In the genomic region with DNA sequence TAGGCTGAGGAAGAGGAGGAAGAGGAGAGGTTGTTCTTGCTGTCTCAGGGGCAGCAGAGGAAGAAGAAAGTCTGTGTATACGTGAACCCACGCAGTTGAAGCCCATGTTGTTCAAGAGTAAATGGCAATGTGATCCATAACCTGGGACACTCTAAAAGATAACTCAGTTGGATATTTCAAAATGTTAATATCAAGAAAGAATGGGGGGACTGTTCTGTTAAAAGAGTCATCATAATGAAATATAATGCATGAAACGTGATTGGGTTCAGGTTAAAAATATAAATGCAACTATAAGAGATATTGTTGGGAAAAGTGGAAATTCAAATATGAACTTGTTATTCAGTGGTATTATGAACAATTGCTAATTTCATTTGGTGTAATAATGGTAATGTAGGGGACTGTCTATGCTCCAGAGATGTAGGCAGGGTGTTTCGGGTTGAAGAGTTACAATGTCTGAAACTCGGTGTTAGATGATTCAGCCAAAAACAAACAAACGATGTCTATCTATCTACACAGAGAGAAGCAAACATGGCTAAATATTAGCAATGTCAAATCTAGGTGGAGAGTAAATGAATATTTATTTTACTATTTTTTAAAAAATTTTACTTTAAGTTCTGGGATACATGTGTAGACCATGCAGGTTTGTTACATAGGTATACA, we compare ENCODE assay signal across 33 cellular contexts.
"Had no signal": no experiment of that assay in that cellular context is flagged by ENCODE, and none has a peak within 500 bp of the region (broad histone marks: within the 10 kb centered on the region; RNA-seq: fewer than 3 reads in every experiment).

No MANE protein-coding gene starts in this region.

- H3K27me3 ChIP-seq: adrenal gland, body of pancreas, cardiac muscle cell, colonic mucosa, esophagus squamous epithelium had no signal

- H3K4me3 ChIP-seq: adrenal gland, body of pancreas, cardiac muscle cell, colonic mucosa, esophagus squamous epithelium, heart left ventricle had no signal

- H3K4me1 ChIP-seq: adrenal gland, body of pancreas, colonic mucosa, esophagus squamous epithelium, heart left ventricle had no signal

- H3K27ac ChIP-seq: adrenal gland, body of pancreas, cardiac muscle cell, colonic mucosa, esophagus squamous epithelium, heart left ventricle had no signal

- ATAC-seq: activated CD4-positive, alpha-beta T cell treated with anti-CD3 and anti-CD28 coated beads for 36 hours; activated CD8-positive, alpha-beta memory T cell treated with anti-CD3 and anti-CD28 coated beads, Interleukin-2, amount 10 ng/mL, durations not matched to agents 7 days and 5 days; activated CD8-positive, alpha-beta T cell treated with anti-CD3 and anti-CD28 coated beads, Interleukin-2, amount 10 ng/mL, durations not matched to agents 7 days and 5 days; activated naive CD8-positive, alpha-beta T cell treated with anti-CD3 and anti-CD28 coated beads, Interleukin-2, amount 50 U/mL, for 24 hours; body of pancreas; heart left ventricle; T-helper 17 cell had no signal

- DNase-seq: activated CD4-positive, alpha-beta memory T cell treated with anti-CD3 and anti-CD28 coated beads for 36 hours; activated CD4-positive, alpha-beta T cell treated with anti-CD3 and anti-CD28 coated beads for 36 hours; activated CD4-positive, alpha-beta T cell treated with anti-CD3 and anti-CD28 coated beads, Interleukin-2, amount 10 ng/mL, durations not matched to agents 24 days and 14 days; activated CD4-positive, CD25-positive, alpha-beta regulatory T cell; activated CD4-positive, CD25-positive, alpha-beta regulatory T cell treated with anti-CD3 and anti-CD28 coated beads, Interleukin-2, amount 50 U/mL, for 72 hours; activated CD8-positive, alpha-beta memory T cell treated with anti-CD3 and anti-CD28 coated beads, Interleukin-2, amount 10 ng/mL, durations not matched to agents 7 days and 5 days; activated CD8-positive, alpha-beta memory T cell treated with anti-CD3 and anti-CD28 coated beads, Interleukin-2, amount 50 U/mL, for 4 hours; activated CD8-positive, alpha-beta T cell treated with anti-CD3 and anti-CD28 coated beads, Interleukin-2, amount 10 ng/mL, durations not matched to agents 7 days and 5 days; activated effector memory CD4-positive, alpha-beta T cell treated with anti-CD3 and anti-CD28 coated beads, Interleukin-2, amount 50 U/mL, for 16 hours; activated naive CD4-positive, alpha-beta T cell treated with anti-CD3 and anti-CD28 coated beads for 36 hours; activated naive CD8-positive, alpha-beta T cell treated with anti-CD3 and anti-CD28 coated beads for 36 hours; activated naive CD8-positive, alpha-beta T cell treated with anti-CD3 and anti-CD28 coated beads, Interleukin-2, amount 50 U/mL, for 24 hours; activated T-cell treated with anti-CD3 and anti-CD28 coated beads, Interleukin-2, amount 50 U/mL, for 1 hour; activated T-cell treated with anti-CD3 and anti-CD28 coated beads, Interleukin-2, amount 50 U/mL, for 48 hours; adrenal gland; amygdala; aorta; body of pancreas; central memory CD4-positive, alpha-beta T cell; cerebellar nuclear complex; colonic mucosa; effector CD8-positive, alpha-beta T cell; esophagus squamous epithelium; glutamatergic neuron; heart left ventricle; T-helper 1 cell; T-helper 17 cell; T1000; WERI-Rb-1 had no signal

- FAIRE-seq: endometrium, endothelial cell of umbilical vein, frontal cortex had no signal

- H3K36me3 ChIP-seq: adrenal gland, cardiac muscle cell, colonic mucosa, esophagus squamous epithelium, heart left ventricle, WERI-Rb-1 had no signal

- H3K9me3 ChIP-seq: adrenal gland, body of pancreas, colonic mucosa, esophagus squamous epithelium, heart left ventricle had no signal
